ENCODE assay signal across 19 cellular contexts in the genomic region with DNA sequence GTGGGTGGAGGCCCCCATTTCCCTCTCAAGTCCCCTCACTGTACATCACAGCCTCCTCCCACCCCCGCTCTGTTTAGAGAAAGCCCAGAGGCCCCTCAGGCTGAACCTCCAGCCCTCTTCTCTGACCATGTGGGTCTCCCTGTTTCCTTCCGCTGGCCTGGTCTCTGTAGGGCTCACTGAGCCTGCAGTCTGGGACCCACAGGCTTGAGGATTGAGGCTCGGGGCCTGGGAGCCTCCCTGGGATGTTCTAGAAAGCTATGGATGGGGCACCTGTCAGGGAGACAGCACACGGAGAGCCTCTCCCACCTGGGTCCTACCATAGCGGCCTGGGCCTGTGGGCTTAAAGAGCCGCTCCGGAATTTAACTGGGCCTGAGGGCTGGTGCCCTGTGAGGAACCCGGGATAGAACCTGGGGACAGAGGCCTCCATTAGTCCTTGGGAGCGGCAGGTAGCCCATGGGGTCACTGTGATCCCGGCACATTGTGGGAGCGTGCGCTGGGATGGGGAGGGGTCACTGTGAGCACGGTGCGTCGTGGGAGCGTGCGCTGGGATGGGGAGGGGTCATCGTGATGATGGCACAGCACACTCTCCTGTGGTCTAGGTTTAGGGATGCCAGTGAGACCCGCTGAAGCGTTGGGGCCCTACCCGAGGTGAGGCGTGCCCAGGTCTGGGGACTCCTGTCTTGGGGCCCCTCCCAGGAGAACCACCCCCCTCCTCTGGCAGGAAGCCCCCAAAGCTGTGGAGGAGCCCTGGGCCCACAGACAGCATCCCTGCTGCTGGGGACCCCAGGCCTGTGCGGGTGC. TPM values are rescaled to one million over a fixed set of nuclear protein-coding genes. Genes with fewer than 3 reads are reported as not detected.
DNase-seq lines count a peak whose midpoint lies in the region; ATAC-seq, FAIRE-seq and TF ChIP-seq lines count a peak whose summit lies in the region.
"Had no signal": no experiment of that assay in that cellular context is flagged by ENCODE, and none has a peak within 500 bp of the region (broad histone marks: within the 10 kb centered on the region; RNA-seq: fewer than 3 reads in every experiment).

No MANE protein-coding gene starts in this region.

- intact Hi-C loops in activated CD4-positive, alpha-beta T cell treated with anti-CD3 and anti-CD28 coated beads, Interleukin-2, amount 10 ng/mL, durations not matched to agents 24 days and 14 days (cut with micrococcal nuclease), result no loop called here
- intact Hi-C loops in pancreas (cut with DNase I), result no loop called here

- in situ Hi-C loops in GM13976 (cut with MboI; ENCODE audit: low sequenced_read_pairs, unreplicated experiment), result no loop called here

- H3K27me3 ChIP-seq in pancreas, result no peaks in the 10 kb centered on the region
- H3K27me3 ChIP-seq: MG63 had no signal

- peak; percentile 3 for DNase-seq in activated CD4-positive, alpha-beta T cell treated with anti-CD3 and anti-CD28 coated beads, Interleukin-2, amount 10 ng/mL, durations not matched to agents 7 days and 5 days
- DNase-seq in activated CD4-positive, alpha-beta T cell treated with anti-CD3 and anti-CD28 coated beads, Interleukin-2, amount 10 ng/mL, durations not matched to agents 24 days and 14 days, result no peak
- peak in 4 of 6 donors; percentile 10 to 51 (median 31) for DNase-seq in pancreas
- DNase-seq in type B pancreatic cell (ENCODE audit: extremely low spot score, unreplicated experiment), result peak; percentile 66
- DNase-seq in iPS-NIHi7 (ENCODE audit: extremely low spot score), result no peak
- DNase-seq in GM13976 (ENCODE audit: low spot score), result no peak
- no peak for DNase-seq in urothelium cell line (ENCODE audit: low spot score)
- DNase-seq: 8988T, H7, MG63, NCI-H187, NCI-H446, NCI-H69, SHP77 had no signal

- no peaks in the 10 kb centered on the region for H3K36me3 ChIP-seq in pancreas
- H3K36me3 ChIP-seq: MG63 had no signal

- peaks cover 0 to 2% (median 0%) of the 10 kb centered on the region in 3 donors for H3K4me1 ChIP-seq in pancreas

- peaks cover 7% of the 10 kb centered on the region for H3K36me3 Mint-ChIP-seq in activated CD4-positive, alpha-beta T cell treated with anti-CD3 and anti-CD28 coated beads, Interleukin-2, amount 10 ng/mL, durations not matched to agents 7 days and 5 days (ENCODE audit: low read depth)
- peaks cover 3% of the 10 kb centered on the region for H3K36me3 Mint-ChIP-seq in activated CD4-positive, alpha-beta T cell treated with anti-CD3 and anti-CD28 coated beads, Interleukin-2, amount 10 ng/mL, durations not matched to agents 24 days and 14 days (ENCODE audit: low read depth)
- H3K36me3 Mint-ChIP-seq in activated T-helper 17 cell treated with anti-CD3 and anti-CD28 coated beads, Interleukin-2, amount 50 U/mL, for 72 hours (ENCODE audit: low read depth), result no peaks in the 10 kb centered on the region
- peaks cover 5% of the 10 kb centered on the region for H3K36me3 Mint-ChIP-seq in type B pancreatic cell

- CTCF ChIA-PET in activated CD4-positive, alpha-beta T cell treated with anti-CD3 and anti-CD28 coated beads, Interleukin-2, amount 10 ng/mL, durations not matched to agents 7 days and 5 days (lab: Charles Lee), result no interaction called here

- WGBS in pancreas, 2 donors, result 69 to 85% methylated on average over 23 of the region's 23 CpGs

- peaks cover 24% of the 10 kb centered on the region for H3K4me1 Mint-ChIP-seq in activated CD4-positive, alpha-beta T cell treated with anti-CD3 and anti-CD28 coated beads, Interleukin-2, amount 10 ng/mL, durations not matched to agents 7 days and 5 days
- H3K4me1 Mint-ChIP-seq in activated CD4-positive, alpha-beta T cell treated with anti-CD3 and anti-CD28 coated beads, Interleukin-2, amount 10 ng/mL, durations not matched to agents 24 days and 14 days, result peaks cover 29% of the 10 kb centered on the region
- H3K4me1 Mint-ChIP-seq in activated T-helper 17 cell treated with anti-CD3 and anti-CD28 coated beads, Interleukin-2, amount 50 U/mL, for 72 hours, result peaks cover 22% of the 10 kb centered on the region
- peaks cover 10% of the 10 kb centered on the region for H3K4me1 Mint-ChIP-seq in type B pancreatic cell (ENCODE audit: unreplicated experiment)

- ATAC-seq in activated T-helper 17 cell treated with anti-CD3 and anti-CD28 coated beads, Interleukin-2, amount 50 U/mL, for 72 hours (replicated peaks), result no peak
- ATAC-seq in pancreas, result no peak
- ATAC-seq: K562 had no signal

- no peak overlapping the region for H3K4me3 Mint-ChIP-seq in activated CD4-positive, alpha-beta T cell treated with anti-CD3 and anti-CD28 coated beads, Interleukin-2, amount 10 ng/mL, durations not matched to agents 7 days and 5 days
- H3K4me3 Mint-ChIP-seq in activated CD4-positive, alpha-beta T cell treated with anti-CD3 and anti-CD28 coated beads, Interleukin-2, amount 10 ng/mL, durations not matched to agents 24 days and 14 days, result no peak overlapping the region
- H3K4me3 Mint-ChIP-seq in activated T-helper 17 cell treated with anti-CD3 and anti-CD28 coated beads, Interleukin-2, amount 50 U/mL, for 72 hours, result no peak overlapping the region
- H3K4me3 Mint-ChIP-seq in type B pancreatic cell, result no peak overlapping the region
- H3K4me3 Mint-ChIP-seq: CD8-positive, alpha-beta memory T cell had no signal

- no peaks in the 10 kb centered on the region for H3K9me3 ChIP-seq in pancreas

- no peaks in the 10 kb centered on the region for H3K27me3 Mint-ChIP-seq in activated CD4-positive, alpha-beta T cell treated with anti-CD3 and anti-CD28 coated beads, Interleukin-2, amount 10 ng/mL, durations not matched to agents 7 days and 5 days
- peaks cover 7% of the 10 kb centered on the region for H3K27me3 Mint-ChIP-seq in activated CD4-positive, alpha-beta T cell treated with anti-CD3 and anti-CD28 coated beads, Interleukin-2, amount 10 ng/mL, durations not matched to agents 24 days and 14 days
- H3K27me3 Mint-ChIP-seq in activated T-helper 17 cell treated with anti-CD3 and anti-CD28 coated beads, Interleukin-2, amount 50 U/mL, for 72 hours, result peaks cover 13% of the 10 kb centered on the region
- H3K27me3 Mint-ChIP-seq in type B pancreatic cell, result peaks cover 8% of the 10 kb centered on the region

- no peak overlapping the region for H3K27ac ChIP-seq in pancreas
- H3K27ac ChIP-seq: C4-2B had no signal

- H3K27ac Mint-ChIP-seq in activated CD4-positive, alpha-beta T cell treated with anti-CD3 and anti-CD28 coated beads, Interleukin-2, amount 10 ng/mL, durations not matched to agents 7 days and 5 days, result no peak overlapping the region
- no peak overlapping the region for H3K27ac Mint-ChIP-seq in activated CD4-positive, alpha-beta T cell treated with anti-CD3 and anti-CD28 coated beads, Interleukin-2, amount 10 ng/mL, durations not matched to agents 24 days and 14 days
- H3K27ac Mint-ChIP-seq in activated T-helper 17 cell treated with anti-CD3 and anti-CD28 coated beads, Interleukin-2, amount 50 U/mL, for 72 hours, result peak overlapping the region; percentile 69
- no peak overlapping the region for H3K27ac Mint-ChIP-seq in type B pancreatic cell

- peaks cover 4% of the 10 kb centered on the region for H3K9me3 Mint-ChIP-seq in activated CD4-positive, alpha-beta T cell treated with anti-CD3 and anti-CD28 coated beads, Interleukin-2, amount 10 ng/mL, durations not matched to agents 7 days and 5 days
- H3K9me3 Mint-ChIP-seq in activated CD4-positive, alpha-beta T cell treated with anti-CD3 and anti-CD28 coated beads, Interleukin-2, amount 10 ng/mL, durations not matched to agents 24 days and 14 days, result no peaks in the 10 kb centered on the region
- no peaks in the 10 kb centered on the region for H3K9me3 Mint-ChIP-seq in activated T-helper 17 cell treated with anti-CD3 and anti-CD28 coated beads, Interleukin-2, amount 50 U/mL, for 72 hours
- peaks cover 4% of the 10 kb centered on the region for H3K9me3 Mint-ChIP-seq in type B pancreatic cell
- H3K9me3 Mint-ChIP-seq: CD8-positive, alpha-beta memory T cell had no signal

- TF ChIP-seq CTCF in pancreas (IDR thresholded peaks at IDR 0.05), result no peak
- no peak for TF ChIP-seq CTCF in type B pancreatic cell (conservative IDR thresholded peaks at IDR 0.05)
- TF ChIP-seq CTCF in GM13976 (IDR thresholded peaks at IDR 0.05; ENCODE audit: borderline replicate concordance, control extremely low read depth, extremely low read depth, insufficient read depth, missing control alignments), result no peak

- FAIRE-seq in pancreas (lab: Jason Lieb, UNC) (no peak), urothelium cell line (lab: Jason Lieb, UNC) (no peak)
- FAIRE-seq: G401.6, K562 had no signal

- no peak overlapping the region for H3K4me3 ChIP-seq in pancreas
- H3K4me3 ChIP-seq: K562, MG63 had no signal

- POLR2A ChIA-PET in activated CD4-positive, alpha-beta T cell treated with anti-CD3 and anti-CD28 coated beads, Interleukin-2, amount 10 ng/mL, durations not matched to agents 7 days and 5 days (lab: Charles Lee), result no interaction called here

RNA-seq across cellular contexts. Expression of gene CEP72, which starts 3.7 kb away (rescaled TPM):
- total RNA-seq in activated CD4-positive, alpha-beta T cell treated with anti-CD3 and anti-CD28 coated beads, Interleukin-2, amount 10 ng/mL, durations not matched to agents 7 days and 5 days, result 10 to 100 TPM; 28.2 to 31.6 TPM
- total RNA-seq in activated CD4-positive, alpha-beta T cell treated with anti-CD3 and anti-CD28 coated beads, Interleukin-2, amount 10 ng/mL, durations not matched to agents 24 days and 14 days, result 33.2 and 36.0 TPM in 2 replicates
- 10 to 100 TPM; 30.0 to 30.9 TPM for total RNA-seq in activated T-helper 17 cell treated with anti-CD3 and anti-CD28 coated beads, Interleukin-2, amount 50 U/mL, for 72 hours
- total RNA-seq in pancreas, result 1 to 10 TPM; 3.5 to 5.6 (median 4.6) TPM
- 1 to 10 TPM; 3.9 to 7.5 TPM for polyA plus RNA-seq in pancreas
- 14.2 and 27.8 TPM in 2 replicates for total RNA-seq in type B pancreatic cell (ENCODE audit: low replicate concordance)

Comparison
In these comparisons a context has a peak if more than half of its experiments do, and no peak if none do; other contexts are left out.
1. DNase-seq: peak in activated CD4-positive, alpha-beta T cell treated with anti-CD3 and anti-CD28 coated beads, Interleukin-2, amount 10 ng/mL, durations not matched to agents 7 days and 5 days (single experiment), pancreas (4 of 6) and type B pancreatic cell (single experiment); none in activated CD4-positive, alpha-beta T cell treated with anti-CD3 and anti-CD28 coated beads, Interleukin-2, amount 10 ng/mL, durations not matched to agents 24 days and 14 days (single experiment), iPS-NIHi7 (single experiment), GM13976 (single experiment) and urothelium cell line (single experiment).